8 cellular contexts compared by ENCODE assay signal in the genomic region with DNA sequence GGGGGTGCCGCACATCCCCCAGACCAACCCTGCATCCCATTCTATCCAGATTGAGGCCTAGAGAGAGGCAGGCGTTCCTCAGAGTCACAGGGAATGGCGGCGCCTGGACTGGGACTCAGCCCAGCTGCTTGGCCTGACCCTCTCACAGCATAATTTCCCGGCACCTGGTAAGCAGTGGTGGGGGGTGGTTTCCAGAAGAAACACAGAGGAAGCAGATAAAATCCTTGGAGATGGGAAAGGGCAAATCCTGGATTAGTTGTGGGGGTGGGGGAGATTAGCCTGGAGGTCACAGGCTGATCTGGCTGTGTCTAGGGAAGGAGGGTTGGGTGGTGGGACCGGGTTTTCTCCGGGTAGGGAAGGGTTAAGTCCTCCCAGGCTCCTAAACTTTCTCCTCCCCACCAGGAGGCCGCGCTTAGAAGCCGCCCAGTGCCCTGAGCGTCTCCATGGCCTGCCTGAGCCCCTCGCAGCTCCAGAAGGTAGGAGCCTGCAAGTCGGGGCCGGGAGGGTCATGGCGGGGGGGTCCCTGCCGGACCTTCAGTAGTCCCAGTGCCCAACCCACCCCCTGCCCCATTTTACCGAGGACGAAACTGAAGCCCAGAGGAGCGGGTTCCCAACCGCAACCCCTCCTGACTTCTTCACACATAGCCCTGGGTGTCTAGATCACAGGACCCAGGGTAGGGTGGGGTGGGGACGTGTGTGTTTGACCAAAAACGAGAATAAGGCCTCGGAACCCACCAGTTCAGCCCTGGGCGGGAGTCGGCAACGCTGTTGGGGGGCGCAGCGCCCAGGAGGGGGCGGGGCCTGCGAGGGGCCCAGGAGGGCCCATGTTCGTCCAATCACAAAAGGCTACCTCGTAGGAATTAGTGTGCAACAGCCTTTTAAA. TPM values are rescaled to one million over a fixed set of nuclear protein-coding genes. Genes with fewer than 3 reads are reported as not detected.
DNase-seq lines count a peak whose midpoint lies in the region; ATAC-seq, FAIRE-seq and TF ChIP-seq lines count a peak whose summit lies in the region.

No MANE protein-coding gene starts in this region.

- H3K9ac ChIP-seq in HUES64 (ENCODE audit: low read depth, low read length), result peak overlapping the region; percentile 64

- DNase-seq in bronchial epithelial cell (ENCODE audit: low read depth) (no peak), kidney epithelial cell (ENCODE audit: low read depth) (no peak), stomach (peak; percentile 55), globus pallidus (ENCODE audit: low spot score) (no peak), UCSD-AML1 (lab: John Stamatoyannopoulos, UW; ENCODE audit: unreplicated experiment) (no peak), frontal cortex (ENCODE audit: low spot score in 2 of 2) (no peak)

- FAIRE-seq in bronchial epithelial cell (lab: Jason Lieb, UNC), result no peak
- no peak for FAIRE-seq in frontal cortex (lab: Jason Lieb, UNC)

- no peak for ATAC-seq in HG02571 (IDR thresholded peaks at IDR 0.05; ENCODE audit: unreplicated experiment)

- H3K4me3 ChIP-seq in HUES64 (ENCODE audit: low read length), result peak overlapping the region; percentile 59
- H3K4me3 ChIP-seq in bronchial epithelial cell (ENCODE audit: low read depth, low read length), result peak overlapping the region; percentile 25
- peak overlapping the region; percentile 49 for H3K4me3 ChIP-seq in kidney epithelial cell (ENCODE audit: low read depth, low read length)
- H3K4me3 ChIP-seq in stomach, result peak overlapping the region; percentile 52 to 71 (median 58)

- peaks cover 5% of the 10 kb centered on the region for H3K4me1 ChIP-seq in HUES64 (ENCODE audit: insufficient read depth, low read length)
- H3K4me1 ChIP-seq in stomach, result peaks cover 35 to 60% (median 48%) of the 10 kb centered on the region in 4 donors

- H3K36me3 ChIP-seq in HUES64 (ENCODE audit: insufficient read depth, low read length), result peaks cover 18% of the 10 kb centered on the region
- peaks cover 5% of the 10 kb centered on the region for H3K36me3 ChIP-seq in bronchial epithelial cell (ENCODE audit: control insufficient read depth, insufficient read depth, low read length)
- peaks cover 1% of the 10 kb centered on the region for H3K36me3 ChIP-seq in kidney epithelial cell (ENCODE audit: control insufficient read depth, insufficient read depth, low read length)
- peaks cover 0 to 18% (median 13%) of the 10 kb centered on the region in 4 donors for H3K36me3 ChIP-seq in stomach

- intact Hi-C loops in stomach (cut with DNase I; ENCODE audit: low total_unique reads), result no loop called here

- TF ChIP-seq EP300 in stomach (IDR thresholded peaks at IDR 0.05), result no peak

- H3K9me3 ChIP-seq in HUES64 (ENCODE audit: insufficient read depth, low read depth, low read length) (no peaks in the 10 kb centered on the region), stomach (no peaks in the 10 kb centered on the region)

- H3K27ac ChIP-seq in HUES64 (ENCODE audit: low read depth, low read length) (peak overlapping the region; percentile 80), stomach (peak overlapping the region; percentile 78 to 95 (median 90))

- no peak for TF ChIP-seq POLR2A in stomach (IDR thresholded peaks at IDR 0.05)

- WGBS in HUES64, result 7% methylated on average over 30 of the region's 32 CpGs
- 3 to 14% (median 8%) methylated on average over 24 to 32 of the region's 32 CpGs for WGBS in stomach, 5 donors

- H3K27me3 ChIP-seq in HUES64 (ENCODE audit: insufficient read depth, low read length), result no peaks in the 10 kb centered on the region
- no peaks in the 10 kb centered on the region for H3K27me3 ChIP-seq in bronchial epithelial cell (ENCODE audit: control insufficient read depth, insufficient read depth, low read length)
- H3K27me3 ChIP-seq in kidney epithelial cell (ENCODE audit: control insufficient read depth, insufficient read depth, low read length), result no peaks in the 10 kb centered on the region
- no peaks in the 10 kb centered on the region for H3K27me3 ChIP-seq in stomach

- TF ChIP-seq CTCF in bronchial epithelial cell (IDR thresholded peaks at IDR 0.05; ENCODE audit: insufficient read depth, low read length, severe bottlenecking) (no peak), kidney epithelial cell (IDR thresholded peaks at IDR 0.05; ENCODE audit: insufficient read depth, low read length, poor library complexity, severe bottlenecking) (no peak), stomach (IDR thresholded peaks at IDR 0.05) (peak in 1 of 7 experiments; percentile 6)

RNA-seq across cellular contexts. Expression of a gene that starts 1.3 kb away (rescaled TPM):
- 7.6 TPM for polyA plus RNA-seq in HUES64 (2013, experiment 1 of 2)
- polyA plus RNA-seq in HUES64 (2013, experiment 2 of 2), result 9.9 TPM
- 1.1 and 3.8 TPM in 2 replicates for total RNA-seq in bronchial epithelial cell
- 17.8 and 21.2 TPM in 2 replicates for total RNA-seq in kidney epithelial cell
- 10 to 100 TPM in 4 of 5 donors, 1 to 10 TPM in 1; 1.4 to 37.3 (median 13.8) TPM for total RNA-seq in stomach
- polyA plus RNA-seq in stomach, result 10 to 100 TPM; 43.9 to 55.8 (median 49.1) TPM
- total RNA-seq in frontal cortex, result 1.2 TPM

RNA-seq across cellular contexts. Expression of a gene that starts 25.3 kb away (rescaled TPM):
- polyA plus RNA-seq in HUES64 (2013, experiment 1 of 2), result 16.7 TPM
- polyA plus RNA-seq in HUES64 (2013, experiment 2 of 2), result 14.6 TPM
- total RNA-seq in bronchial epithelial cell (22.6 and 24.6 TPM in 2 replicates), kidney epithelial cell (29.6 and 30.8 TPM in 2 replicates), stomach (10 to 100 TPM in 1 of 5 donors, 1 to 10 TPM in 3, under 1 TPM in 1; 0.58 to 17.1 (median 9.4) TPM), frontal cortex (18.3 TPM)
- polyA plus RNA-seq in stomach, result 1 to 10 TPM; 3.2 to 8.1 (median 6.2) TPM

RNA-seq across cellular contexts. Expression of a gene that starts 25.4 kb away (rescaled TPM):
- polyA plus RNA-seq in HUES64 (2013, experiment 1 of 2), result 59.2 TPM
- polyA plus RNA-seq in HUES64 (2013, experiment 2 of 2), result 52.2 TPM
- total RNA-seq in bronchial epithelial cell (25.8 and 38.5 TPM in 2 replicates), kidney epithelial cell (35.5 and 39.9 TPM in 2 replicates), stomach (10 to 100 TPM; 26.3 to 79.9 (median 51.0) TPM), frontal cortex (22.0 TPM)
- 10 to 100 TPM in 1 of 3 donors, 1 to 10 TPM in 2; 4.4 to 10.1 (median 9.9) TPM for polyA plus RNA-seq in stomach

RNA-seq across cellular contexts. Expression of a gene that starts 40.2 kb away (rescaled TPM):
- polyA plus RNA-seq in HUES64 (2013, experiment 1 of 2), result 64.0 TPM
- 55.8 TPM for polyA plus RNA-seq in HUES64 (2013, experiment 2 of 2)
- total RNA-seq in bronchial epithelial cell (259 and 329 TPM in 2 replicates), kidney epithelial cell (138 and 155 TPM in 2 replicates), stomach (10 to 100 TPM; 14.7 to 63.7 (median 25.1) TPM), frontal cortex (19.6 TPM)
- polyA plus RNA-seq in stomach, result 10 to 100 TPM; 11.2 to 22.7 (median 13.6) TPM

RNA-seq across cellular contexts. Expression of a gene that starts 40.4 kb away (rescaled TPM):
- 13.7 TPM for polyA plus RNA-seq in HUES64 (2013, experiment 1 of 2)
- polyA plus RNA-seq in HUES64 (2013, experiment 2 of 2), result 16.9 TPM
- total RNA-seq in bronchial epithelial cell (9.0 and 9.5 TPM in 2 replicates), kidney epithelial cell (6.8 and 9.4 TPM in 2 replicates), stomach (10 to 100 TPM in 2 of 5 donors, 1 to 10 TPM in 2, under 1 TPM in 1; 0.58 to 25.7 (median 6.1) TPM), frontal cortex (9.8 TPM)
- polyA plus RNA-seq in stomach, result 1 to 10 TPM; 4.8 to 7.5 (median 5.3) TPM
